19 cellular contexts compared by ENCODE assay signal in the genomic region with DNA sequence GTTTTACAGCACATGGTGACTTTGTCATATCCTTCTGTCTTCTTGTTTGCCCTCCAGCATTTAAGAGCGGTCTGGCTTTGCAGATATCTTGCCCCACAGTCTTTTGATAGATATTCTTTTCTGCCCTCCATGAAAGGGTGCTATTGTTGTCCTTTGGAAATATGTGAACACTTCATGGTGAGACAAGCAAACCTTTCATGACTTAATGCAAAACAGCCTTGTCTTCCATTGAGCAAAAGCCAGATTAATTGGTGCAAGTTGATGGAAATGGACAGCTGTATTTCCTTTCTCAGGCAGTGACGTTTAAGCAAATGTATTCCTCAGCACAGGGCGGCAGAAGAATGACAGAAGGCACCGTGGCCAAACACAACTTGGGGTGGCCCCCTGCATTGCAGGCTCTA. TPM values are rescaled to one million over a fixed set of nuclear protein-coding genes. Genes with fewer than 3 reads are reported as not detected.
A peak's percentile ranks its signal among the peaks of the same experiment; 100 is the strongest.
DNase-seq lines count a peak whose midpoint lies in the region; ATAC-seq, FAIRE-seq and TF ChIP-seq lines count a peak whose summit lies in the region.
"Had no signal": no experiment of that assay in that cellular context is flagged by ENCODE, and none has a peak within 500 bp of the region (broad histone marks: within the 10 kb centered on the region; RNA-seq: fewer than 3 reads in every experiment).

No MANE protein-coding gene starts in this region.

- H3K4me2 ChIP-seq in GM12878 (ENCODE audit: control insufficient read depth, insufficient read depth), result peak overlapping the region; percentile 19

- POLR2A ChIA-PET in GM12878 (lab: Charles Lee), result interaction anchor here (1.0 kb wide), 1 partner anchor 13 kb away, joined by 3 read pairs; no protein-coding TSS in a partner anchor

- TF ChIP-seq EP300 in GM12878 (IDR thresholded peaks at IDR 0.05; ENCODE audit: borderline replicate concordance in 1 of 2, control insufficient read depth in 1 of 2, low read depth in 2 of 2, low read length in 2 of 2), result no peak

- BruUV-seq in GM12878 (replicated peaks; lab: Mats Ljungman, UMichigan), result TSS peak; percentile 13

- peaks cover 24% of the 10 kb centered on the region for H3K79me2 ChIP-seq in GM12878 (ENCODE audit: control insufficient read depth, insufficient read depth, low read length)

- peaks cover 12% of the 10 kb centered on the region for H3K36me3 Mint-ChIP-seq in natural killer cell treated with Interleukin-12 subunit alpha and Interleukin-12 subunit beta and Interleukin-15 and Interleukin-18, amount 100 ng/mL, for 72 hours
- H3K36me3 Mint-ChIP-seq in natural killer cell, result peaks cover 6% of the 10 kb centered on the region

- H2AFZ ChIP-seq in GM12878 (ENCODE audit: control insufficient read depth, low read depth, low read length), result no peak overlapping the region

- SMC1A ChIA-PET in GM12878 (lab: Charles Lee; ENCODE audit: uncharacterized antibody, unreplicated experiment), result interaction anchor here (0.7 to 6.5 kb wide), 5 partner anchors 11 to 176 kb away, joined by 3 to 78 read pairs (median 9); no protein-coding TSS in a partner anchor

- no peaks in the 10 kb centered on the region for H3K27me3 ChIP-seq in GM12878 (replicated peaks in 1 of 2; ENCODE audit: control insufficient read depth in 2 of 2, insufficient read depth in 2 of 2, low read length in 1 of 2)
- H3K27me3 ChIP-seq: BLaER1 treated with 17β-estradiol and CSF1 and Interleukin-3, amounts not matched to agents 10 nM and 100 nM; body of pancreas; heart right ventricle had no signal

- H3K4me1 ChIP-seq in GM12878 (ENCODE audit: control insufficient read depth, insufficient read depth, low read length), result peaks cover 39% of the 10 kb centered on the region

- TF ChIP-seq CTCF in natural killer cell (IDR thresholded peaks at IDR 0.05) (no peak), GM12878 (IDR thresholded peaks at IDR 0.05 in 2 of 3, conservative IDR thresholded peaks at IDR 0.05 in 1 of 3; ENCODE audit: control insufficient read depth in 2 of 3, extremely low read depth in 1 of 3, insufficient read depth in 1 of 3, low read depth in 3 of 3, low read length in 3 of 3) (no peak)

- TF ChIP-seq POLR2A in GM12878 (IDR thresholded peaks at IDR 0.05; ENCODE audit: low read depth, low read length), result no peak

- ATAC-seq in natural killer cell treated with Interleukin-12 subunit alpha and Interleukin-12 subunit beta and Interleukin-15 and Interleukin-18, amount 100 ng/mL, for 72 hours, result no peak
- ATAC-seq in natural killer cell (no peak), GM12878 (no peak)
- ATAC-seq: body of pancreas, heart right ventricle, left ventricle myocardium superior, right cardiac atrium had no signal

- H4K20me1 ChIP-seq in GM12878 (ENCODE audit: control insufficient read depth, insufficient read depth), result no peaks in the 10 kb centered on the region

- peaks cover 1 to 14% of the 10 kb centered on the region in 2 experiments; a peak in 1 of 4 replicates for H3K36me3 ChIP-seq in GM12878 (ENCODE audit: control insufficient read depth in 2 of 2, insufficient read depth in 2 of 2, low read length in 1 of 2)

- no peak for TF ChIP-seq RAD21 in GM12878 (IDR thresholded peaks at IDR 0.05; ENCODE audit: insufficient read depth, low read depth, low read length)

- H3K4me3 ChIP-seq in GM12878, result no peak overlapping the region
- H3K4me3 ChIP-seq: BLaER1 treated with 17β-estradiol and CSF1 and Interleukin-3, amounts not matched to agents 10 nM and 100 nM; body of pancreas; heart right ventricle had no signal

- H3K27ac Mint-ChIP-seq in natural killer cell treated with Interleukin-12 subunit alpha and Interleukin-12 subunit beta and Interleukin-15 and Interleukin-18, amount 100 ng/mL, for 72 hours, result peak overlapping the region; percentile 16 to 32
- peak overlapping the region in 1 of 2 donors; percentile 35 for H3K27ac Mint-ChIP-seq in natural killer cell

- no peak for FAIRE-seq in GM12878 (lab: Jason Lieb, UNC)
- FAIRE-seq: colon had no signal

- no peaks in the 10 kb centered on the region for H3K9me3 Mint-ChIP-seq in natural killer cell treated with Interleukin-12 subunit alpha and Interleukin-12 subunit beta and Interleukin-15 and Interleukin-18, amount 100 ng/mL, for 72 hours
- H3K9me3 Mint-ChIP-seq in natural killer cell, result no peaks in the 10 kb centered on the region

- H3K4me1 Mint-ChIP-seq in natural killer cell treated with Interleukin-12 subunit alpha and Interleukin-12 subunit beta and Interleukin-15 and Interleukin-18, amount 100 ng/mL, for 72 hours (ENCODE audit: low read depth in 2 of 2), result peaks cover 48 to 54% of the 10 kb centered on the region in 2 donors
- peaks cover 59 to 61% of the 10 kb centered on the region in 2 donors for H3K4me1 Mint-ChIP-seq in natural killer cell

- CTCF ChIA-PET in GM12878 (lab: Yijun Ruan, JAX), result interaction anchor here (0.8 to 10.0 kb wide), 11 partner anchors 9 to 682 kb away, joined by 3 to 232 read pairs (median 4); no protein-coding TSS in a partner anchor

- H3K9me3 ChIP-seq in GM12878 (replicated peaks; ENCODE audit: control insufficient read depth, insufficient read depth, low read length), result no peaks in the 10 kb centered on the region; the same call in 2 of the 3 replicates
- H3K9me3 ChIP-seq: BLaER1 treated with 17β-estradiol and CSF1 and Interleukin-3, amounts not matched to agents 10 nM and 100 nM; body of pancreas; heart right ventricle had no signal

- DNase-seq in natural killer cell treated with Interleukin-12 subunit alpha and Interleukin-12 subunit beta and Interleukin-15 and Interleukin-18, amount 100 ng/mL, for 72 hours (ENCODE audit: low spot score), result no peak
- no peak for DNase-seq in natural killer cell
- no peak for DNase-seq in GM12878 (ENCODE audit: low read depth, low spot score)
- peak; percentile 93 for DNase-seq in myocyte (ENCODE audit: low read depth)
- peak; percentile 76 for DNase-seq in superior temporal gyrus (ENCODE audit: extremely low spot score)
- DNase-seq in NCI-H128 (lab: John Stamatoyannopoulos, UW; ENCODE audit: unreplicated experiment), result no peak
- DNase-seq in stimulated activated CD8-positive, alpha-beta memory T cell treated with anti-CD3 and anti-CD28 coated beads, Interleukin-4, amount 100 ng/mL, for 48 hours, result no peak
- DNase-seq in NCI-H2081 treated with DMSO at 0.1 percent for 48 hours (lab: John Stamatoyannopoulos, UW), result no peak
- DNase-seq: activated CD4-positive, alpha-beta T cell treated with anti-CD3 and anti-CD28 coated beads for 1 hour; heart right ventricle; left ventricle myocardium superior; NCI-H2029; occipital lobe; right cardiac atrium; SW 1271 had no signal

- no peak overlapping the region for H3K27ac ChIP-seq in GM12878 (ENCODE audit: control insufficient read depth, insufficient read depth)
- H3K27ac ChIP-seq: BLaER1 treated with 17β-estradiol and CSF1 and Interleukin-3, amounts not matched to agents 10 nM and 100 nM; heart right ventricle had no signal

- no peaks in the 10 kb centered on the region for H3K27me3 Mint-ChIP-seq in natural killer cell treated with Interleukin-12 subunit alpha and Interleukin-12 subunit beta and Interleukin-15 and Interleukin-18, amount 100 ng/mL, for 72 hours
- H3K27me3 Mint-ChIP-seq in natural killer cell (ENCODE audit: low read depth in 2 of 2), result no peaks in the 10 kb centered on the region
- H3K27me3 Mint-ChIP-seq: activated naive CD8-positive, alpha-beta T cell had no signal

- H3K4me3 Mint-ChIP-seq in natural killer cell treated with Interleukin-12 subunit alpha and Interleukin-12 subunit beta and Interleukin-15 and Interleukin-18, amount 100 ng/mL, for 72 hours, result no peak overlapping the region
- no peak overlapping the region for H3K4me3 Mint-ChIP-seq in natural killer cell
- H3K4me3 Mint-ChIP-seq: activated naive CD8-positive, alpha-beta T cell had no signal

- intact Hi-C loops in natural killer cell (cut with micrococcal nuclease) (no loop called here), GM12878 (cut with micrococcal nuclease; ENCODE audit: unreplicated experiment) (no loop called here)

- in situ Hi-C loops in GM12878 (cut with MboI), result no loop called here

- RAD21 ChIA-PET in GM12878 (lab: Charles Lee; ENCODE audit: unreplicated experiment), result interaction anchor here (0.6 to 1.2 kb wide), 2 partner anchors 27 to 173 kb away, joined by 3 to 4 read pairs; no protein-coding TSS in a partner anchor

- WGBS in GM12878 (ENCODE audit: insufficient coverage, insufficient replicate concordance, low lambda C conversion rate, missing lambda C conversion rate), result 97% methylated on average over 4 of the region's 4 CpGs

- no peak overlapping the region for H3K9ac ChIP-seq in GM12878 (ENCODE audit: control insufficient read depth, insufficient read depth, low read length)
- H3K9ac ChIP-seq: BLaER1 treated with 17β-estradiol and CSF1 and Interleukin-3, amounts not matched to agents 10 nM and 100 nM had no signal

RNA-seq across cellular contexts. Expression of gene DCPS, which starts 4.4 kb away (rescaled TPM):
- 10 to 100 TPM; 32.8 to 46.7 TPM for total RNA-seq in natural killer cell treated with Interleukin-12 subunit alpha and Interleukin-12 subunit beta and Interleukin-15 and Interleukin-18, amount 100 ng/mL, for 72 hours
- total RNA-seq in natural killer cell (10 to 100 TPM; 20.1 to 25.8 (median 23.1) TPM), GM12878 (2014; rRNA removed) (58.8 and 61.9 TPM in 2 replicates), GM12878 (2014; rRNA removed; fragmentation: Illumina TruSeq; extraction: Trizol) (36.7 and 39.7 TPM in 2 replicates), GM12878 (2021) (56.1 and 56.8 TPM in 2 replicates), myocyte (14.6 and 19.4 TPM in 2 replicates)
- total RNA-seq in GM12878 (2013; cell fraction: nucleolus; rRNA removed), result 17.0 and 22.1 TPM in 2 replicates
- 31.6 TPM for polyA plus RNA-seq in GM12878 (2011; ENCODE audit: low read depth)
- polyA plus RNA-seq in GM12878 (2011; rRNA removed) (62.4 and 97.0 TPM in 2 replicates), GM12878 (2014; fragmentation: Illumina TruSeq; extraction: Trizol) (57.4 and 77.4 TPM in 2 replicates), GM12878 (2014; fragmentation: Nextera tagmentation; extraction: Ambion mirVana) (10 to 100 TPM; 23.5 to 33.2 TPM), GM12878 (2014; rRNA removed) (70.3 and 76.1 TPM in 2 replicates), GM12878 (2016; fragmentation: Nextera tagmentation; extraction: Ambion mirVana) (100 to 1,000 TPM in 1 of 2 experiments, 10 to 100 TPM in 1; 99.2 to 101 TPM)
- 176 and 181 TPM in 2 replicates for polyA plus RNA-seq in GM12878 (2011; cell fraction: cytosol; rRNA removed)
- polyA plus RNA-seq in GM12878 (2011; cell fraction: nucleus; rRNA removed), result 66.0 and 75.8 TPM in 2 replicates
- polyA plus RNA-seq in GM12878 (2012), result 37.8 and 48.7 TPM in 2 replicates
- polyA minus RNA-seq in GM12878 (2011; rRNA and poly(A)+ RNA removed), result 44.5 and 60.8 TPM in 2 replicates
- 25.7 and 27.6 TPM in 2 replicates for polyA minus RNA-seq in GM12878 (2011; cell fraction: cytosol; rRNA and poly(A)+ RNA removed)
- polyA minus RNA-seq in GM12878 (2011; cell fraction: nucleus; rRNA and poly(A)+ RNA removed), result 12.6 and 24.6 TPM in 2 replicates
- 20.2 TPM for polyA plus RNA-seq in myocyte (2012)

RNA-seq across cellular contexts. Expression of gene TIRAP, which starts 25.4 kb away (rescaled TPM):
- total RNA-seq in natural killer cell treated with Interleukin-12 subunit alpha and Interleukin-12 subunit beta and Interleukin-15 and Interleukin-18, amount 100 ng/mL, for 72 hours, result 10 to 100 TPM; 19.8 to 19.9 TPM
- total RNA-seq in natural killer cell (10 to 100 TPM; 14.5 to 24.0 (median 19.5) TPM), GM12878 (2014; rRNA removed) (3.1 and 4.7 TPM in 2 replicates), GM12878 (2014; rRNA removed; fragmentation: Illumina TruSeq; extraction: Trizol) (5.0 and 5.3 TPM in 2 replicates), GM12878 (2021) (7.4 and 8.0 TPM in 2 replicates), myocyte (3.7 and 3.9 TPM in 2 replicates)
- total RNA-seq in GM12878 (2013; cell fraction: nucleolus; rRNA removed), result 8.8 and 10.7 TPM in 2 replicates
- 2.8 TPM for polyA plus RNA-seq in GM12878 (2011; ENCODE audit: low read depth)
- polyA plus RNA-seq in GM12878 (2011; rRNA removed) (2.8 and 4.6 TPM in 2 replicates), GM12878 (2014; fragmentation: Illumina TruSeq; extraction: Trizol) (7.6 and 9.9 TPM in 2 replicates), GM12878 (2014; fragmentation: Nextera tagmentation; extraction: Ambion mirVana) (under 1 TPM; 0.76 to 0.88 TPM), GM12878 (2014; rRNA removed) (6.8 and 7.1 TPM in 2 replicates), GM12878 (2016; fragmentation: Nextera tagmentation; extraction: Ambion mirVana) (1 to 10 TPM; 3.5 to 4.6 TPM)
- 7.4 and 7.5 TPM in 2 replicates for polyA plus RNA-seq in GM12878 (2011; cell fraction: cytosol; rRNA removed)
- polyA plus RNA-seq in GM12878 (2011; cell fraction: nucleus; rRNA removed), result 4.7 and 5.6 TPM in 2 replicates
- polyA plus RNA-seq in GM12878 (2012), result 4.6 and 5.7 TPM in 2 replicates
- 4.5 and 8.2 TPM in 2 replicates for polyA minus RNA-seq in GM12878 (2011; rRNA and poly(A)+ RNA removed)
- 2.9 and 4.9 TPM in 2 replicates for polyA minus RNA-seq in GM12878 (2011; cell fraction: cytosol; rRNA and poly(A)+ RNA removed)
- 4.6 and 8.3 TPM in 2 replicates for polyA minus RNA-seq in GM12878 (2011; cell fraction: nucleus; rRNA and poly(A)+ RNA removed)
- 5.6 TPM for polyA plus RNA-seq in myocyte (2012)

RNA-seq across cellular contexts. Expression of gene FOXRED1, which starts 39.3 kb away (rescaled TPM):
- 10 to 100 TPM; 39.7 to 79.6 TPM for total RNA-seq in natural killer cell treated with Interleukin-12 subunit alpha and Interleukin-12 subunit beta and Interleukin-15 and Interleukin-18, amount 100 ng/mL, for 72 hours
- 10 to 100 TPM; 31.1 to 37.9 (median 31.3) TPM for total RNA-seq in natural killer cell
- total RNA-seq in GM12878 (2013; cell fraction: nucleolus; rRNA removed), result 32.1 and 36.7 TPM in 2 replicates
- total RNA-seq in GM12878 (2014; rRNA removed), result 36.5 and 37.5 TPM in 2 replicates
- total RNA-seq in GM12878 (2014; rRNA removed; fragmentation: Illumina TruSeq; extraction: Trizol), result 29.0 and 31.4 TPM in 2 replicates
- 38.2 and 38.3 TPM in 2 replicates for total RNA-seq in GM12878 (2021)
- polyA plus RNA-seq in GM12878 (2011; ENCODE audit: low read depth), result 13.6 TPM
- 27.3 and 37.7 TPM in 2 replicates for polyA plus RNA-seq in GM12878 (2011; rRNA removed)
- polyA plus RNA-seq in GM12878 (2011; cell fraction: cytosol; rRNA removed), result 56.4 and 70.4 TPM in 2 replicates
- 56.9 and 73.0 TPM in 2 replicates for polyA plus RNA-seq in GM12878 (2011; cell fraction: nucleus; rRNA removed)
- 25.7 and 26.7 TPM in 2 replicates for polyA plus RNA-seq in GM12878 (2012)
- polyA plus RNA-seq in GM12878 (2014; fragmentation: Illumina TruSeq; extraction: Trizol), result 34.8 and 43.6 TPM in 2 replicates
- 10 to 100 TPM in 1 of 2 experiments, 1 to 10 TPM in 1; 9.9 to 10.5 TPM for polyA plus RNA-seq in GM12878 (2014; fragmentation: Nextera tagmentation; extraction: Ambion mirVana)
- 49.2 and 51.0 TPM in 2 replicates for polyA plus RNA-seq in GM12878 (2014; rRNA removed)
- 10 to 100 TPM; 65.7 to 67.7 TPM for polyA plus RNA-seq in GM12878 (2016; fragmentation: Nextera tagmentation; extraction: Ambion mirVana)
- polyA minus RNA-seq in GM12878 (2011; rRNA and poly(A)+ RNA removed), result 24.9 and 36.6 TPM in 2 replicates
- 6.5 and 8.1 TPM in 2 replicates for polyA minus RNA-seq in GM12878 (2011; cell fraction: cytosol; rRNA and poly(A)+ RNA removed)
- 10.3 and 26.0 TPM in 2 replicates for polyA minus RNA-seq in GM12878 (2011; cell fraction: nucleus; rRNA and poly(A)+ RNA removed)
- 32.1 and 39.8 TPM in 2 replicates for total RNA-seq in myocyte
- polyA plus RNA-seq in myocyte (2012), result 29.9 TPM

RNA-seq across cellular contexts. Expression of gene SRPRA, which starts 39.6 kb away (rescaled TPM):
- total RNA-seq in natural killer cell treated with Interleukin-12 subunit alpha and Interleukin-12 subunit beta and Interleukin-15 and Interleukin-18, amount 100 ng/mL, for 72 hours, result 100 to 1,000 TPM; 197 to 213 TPM
- total RNA-seq in natural killer cell, result 100 to 1,000 TPM; 188 to 225 (median 195) TPM
- 157 and 172 TPM in 2 replicates for total RNA-seq in GM12878 (2013; cell fraction: nucleolus; rRNA removed)
- total RNA-seq in GM12878 (2014; rRNA removed), result 88.1 and 90.3 TPM in 2 replicates
- 71.8 and 75.4 TPM in 2 replicates for total RNA-seq in GM12878 (2014; rRNA removed; fragmentation: Illumina TruSeq; extraction: Trizol)
- 105 and 114 TPM in 2 replicates for total RNA-seq in GM12878 (2021)
- 85.7 TPM for polyA plus RNA-seq in GM12878 (2011; ENCODE audit: low read depth)
- 51.5 and 89.7 TPM in 2 replicates for polyA plus RNA-seq in GM12878 (2011; rRNA removed)
- polyA plus RNA-seq in GM12878 (2011; cell fraction: cytosol; rRNA removed), result 97.7 and 110 TPM in 2 replicates
- 172 and 180 TPM in 2 replicates for polyA plus RNA-seq in GM12878 (2011; cell fraction: nucleus; rRNA removed)
- polyA plus RNA-seq in GM12878 (2012), result 102 and 104 TPM in 2 replicates
- polyA plus RNA-seq in GM12878 (2014; fragmentation: Illumina TruSeq; extraction: Trizol), result 104 and 119 TPM in 2 replicates
- polyA plus RNA-seq in GM12878 (2014; fragmentation: Nextera tagmentation; extraction: Ambion mirVana), result 10 to 100 TPM; 29.6 to 50.4 TPM
- polyA plus RNA-seq in GM12878 (2014; rRNA removed), result 92.2 and 96.0 TPM in 2 replicates
- polyA plus RNA-seq in GM12878 (2016; fragmentation: Nextera tagmentation; extraction: Ambion mirVana), result 100 to 1,000 TPM; 119 to 131 TPM
- 104 and 115 TPM in 2 replicates for polyA minus RNA-seq in GM12878 (2011; rRNA and poly(A)+ RNA removed)
- polyA minus RNA-seq in GM12878 (2011; cell fraction: cytosol; rRNA and poly(A)+ RNA removed), result 31.8 and 40.0 TPM in 2 replicates
- 71.4 and 97.0 TPM in 2 replicates for polyA minus RNA-seq in GM12878 (2011; cell fraction: nucleus; rRNA and poly(A)+ RNA removed)
- total RNA-seq in myocyte, result 143 and 157 TPM in 2 replicates
- 158 TPM for polyA plus RNA-seq in myocyte (2012)

RNA-seq across cellular contexts. Expression of gene ST3GAL4, which starts 47.2 kb away (rescaled TPM):
- total RNA-seq in natural killer cell treated with Interleukin-12 subunit alpha and Interleukin-12 subunit beta and Interleukin-15 and Interleukin-18, amount 100 ng/mL, for 72 hours, result 10 to 100 TPM; 60.4 to 60.9 TPM
- total RNA-seq in natural killer cell, result 10 to 100 TPM; 43.3 to 57.6 (median 47.3) TPM
- 1.7 and 2.0 TPM in 2 replicates for total RNA-seq in GM12878 (2013; cell fraction: nucleolus; rRNA removed)
- total RNA-seq in GM12878 (2014; rRNA removed), result 7.0 and 7.5 TPM in 2 replicates
- total RNA-seq in GM12878 (2014; rRNA removed; fragmentation: Illumina TruSeq; extraction: Trizol), result 3.5 and 3.8 TPM in 2 replicates
- 5.4 and 5.6 TPM in 2 replicates for total RNA-seq in GM12878 (2021)
- 1.7 TPM for polyA plus RNA-seq in GM12878 (2011; ENCODE audit: low read depth)
- 2.1 and 4.0 TPM in 2 replicates for polyA plus RNA-seq in GM12878 (2011; rRNA removed)
- 5.3 and 6.4 TPM in 2 replicates for polyA plus RNA-seq in GM12878 (2011; cell fraction: cytosol; rRNA removed)
- polyA plus RNA-seq in GM12878 (2011; cell fraction: nucleus; rRNA removed), result 3.7 and 5.4 TPM in 2 replicates
- polyA plus RNA-seq in GM12878 (2012), result 2.5 and 3.9 TPM in 2 replicates
- polyA plus RNA-seq in GM12878 (2014; fragmentation: Illumina TruSeq; extraction: Trizol), result 3.9 and 8.1 TPM in 2 replicates
- polyA plus RNA-seq in GM12878 (2014; fragmentation: Nextera tagmentation; extraction: Ambion mirVana), result not detected
- 5.9 TPM in 2 replicates for polyA plus RNA-seq in GM12878 (2014; rRNA removed)
- 1 to 10 TPM; 7.8 TPM for polyA plus RNA-seq in GM12878 (2016; fragmentation: Nextera tagmentation; extraction: Ambion mirVana)
- polyA minus RNA-seq in GM12878 (2011; rRNA and poly(A)+ RNA removed), result 2.2 and 5.2 TPM in 2 replicates
- polyA minus RNA-seq in GM12878 (2011; cell fraction: cytosol; rRNA and poly(A)+ RNA removed), result 1.9 and 6.7 TPM in 2 replicates
- 0.97 and 2.3 TPM in 2 replicates for polyA minus RNA-seq in GM12878 (2011; cell fraction: nucleus; rRNA and poly(A)+ RNA removed)
- 24.2 and 25.2 TPM in 2 replicates for total RNA-seq in myocyte
- polyA plus RNA-seq in myocyte (2012), result 43.7 TPM

Comparison
In these comparisons a context has a peak if more than half of its experiments do, and no peak if none do; other contexts are left out.
1. DNase-seq: peak in myocyte (single experiment) and superior temporal gyrus (single experiment); none in natural killer cell treated with Interleukin-12 subunit alpha and Interleukin-12 subunit beta and Interleukin-15 and Interleukin-18, amount 100 ng/mL, for 72 hours (single experiment), natural killer cell (single experiment), GM12878 (single experiment), NCI-H128 (single experiment), stimulated activated CD8-positive, alpha-beta memory T cell treated with anti-CD3 and anti-CD28 coated beads, Interleukin-4, amount 100 ng/mL, for 48 hours (single experiment) and NCI-H2081 treated with DMSO at 0.1 percent for 48 hours (single experiment).